ENCODE assay signal across 1 cellular context in the genomic region with DNA sequence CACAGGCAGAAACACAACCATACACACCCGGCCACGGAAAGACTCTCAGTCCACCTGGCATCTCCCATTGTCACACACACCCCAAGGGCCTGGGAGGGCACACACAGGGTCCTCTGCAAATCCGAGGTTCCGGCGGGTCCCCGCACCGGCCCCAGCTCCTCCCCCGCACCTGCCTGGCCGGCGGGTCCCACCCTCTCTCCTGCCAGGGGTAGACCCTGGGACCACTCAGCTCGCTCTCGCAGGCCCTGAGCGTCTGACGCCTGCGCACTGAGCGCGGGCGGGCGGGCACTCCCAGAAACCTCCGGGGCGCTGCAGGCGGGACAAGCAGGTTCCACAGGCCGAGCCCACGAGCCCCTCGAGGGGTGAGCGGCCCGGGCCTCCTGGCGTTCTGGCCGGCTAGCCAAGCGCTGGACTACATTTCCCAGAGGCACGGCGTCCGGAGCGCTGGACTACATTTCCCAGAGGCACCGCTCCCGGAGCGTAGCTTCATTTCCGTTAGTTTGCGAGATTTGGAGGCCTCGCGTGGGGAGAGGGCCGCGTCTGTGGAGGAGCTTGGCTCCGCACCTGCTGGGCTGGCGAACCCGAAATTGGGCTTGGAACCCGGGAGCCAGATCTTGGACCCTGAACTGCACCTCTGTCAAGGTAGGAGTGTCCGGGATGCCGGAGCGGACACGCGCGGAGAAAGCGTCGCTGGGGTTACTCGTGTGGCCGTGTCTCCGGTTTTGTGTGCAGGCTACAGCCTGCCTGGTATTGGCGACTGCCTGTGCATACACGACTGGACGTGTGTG.
A peak's percentile ranks its signal among the peaks of the same experiment; 100 is the strongest.
TF ChIP-seq lines count a peak whose summit lies in the region.

A gene (plus strand): TSS at position 505 of the 788 bp plus-strand sequence. CDS start 10,686 bp downstream, outside the sequence.

TF ChIP-seq in K562, 482 proteins besides CTCF, POLR2A, EP300 and RAD21 (continued from another document and continues in another):
- TF ChIP-seq ZNF561 (CRISPR knock-in tag; conservative IDR thresholded peaks at IDR 0.05) (no peak), HOXB6 (CRISPR knock-in tag; IDR thresholded peaks at IDR 0.05; ENCODE audit: borderline replicate concordance) (no peak), FOS (IDR thresholded peaks at IDR 0.05; ENCODE audit: extremely low read depth, insufficient read length) (no peak), ZNF184 (CRISPR knock-in tag; IDR thresholded peaks at IDR 0.05) (no peak), SOX6 (IDR thresholded peaks at IDR 0.05) (no peak), ZNF23 (CRISPR knock-in tag; IDR thresholded peaks at IDR 0.05) (no peak), ZNF274 (IDR thresholded peaks at IDR 0.05; ENCODE audit: borderline replicate concordance, low read depth, low read length) (no peak), CBX8 (IDR thresholded peaks at IDR 0.05; ENCODE audit: borderline replicate concordance, extremely low read depth, low read depth, low read length, poor library complexity, severe bottlenecking) (no peak), ZNF764 (CRISPR knock-in tag; IDR thresholded peaks at IDR 0.05; ENCODE audit: low read depth) (no peak), NONO (IDR thresholded peaks at IDR 0.05; ENCODE audit: low read depth in 2 of 2, low read length in 1 of 2) (no peak), TGIF2 (CRISPR knock-in tag; IDR thresholded peaks at IDR 0.05) (no peak), TRIM28 (IDR thresholded peaks at IDR 0.05) (no peak), CC2D1A (IDR thresholded peaks at IDR 0.05) (no peak), RHOXF2B (CRISPR knock-in tag; conservative IDR thresholded peaks at IDR 0.05) (no peak), ZNF695 (CRISPR knock-in tag; IDR thresholded peaks at IDR 0.05) (no peak), PTBP1 (IDR thresholded peaks at IDR 0.05; ENCODE audit: low read depth, low read length) (no peak), ZNF347 (CRISPR knock-in tag; IDR thresholded peaks at IDR 0.05; ENCODE audit: low read depth) (no peak), SAP30 (IDR thresholded peaks at IDR 0.05; ENCODE audit: borderline replicate concordance, insufficient read depth, low read depth, low read length, poor library complexity, severe bottlenecking) (peak; percentile 42), ZNF668 (CRISPR knock-in tag; IDR thresholded peaks at IDR 0.05) (no peak), ZEB2 (IDR thresholded peaks at IDR 0.05) (no peak), LCOR (CRISPR knock-in tag; IDR thresholded peaks at IDR 0.05) (0 out of 2 replicates have a peak, but pooled peaks have one; percentile 26), ZNF583 (CRISPR knock-in tag; IDR thresholded peaks at IDR 0.05) (no peak), COPS2 (conservative IDR thresholded peaks at IDR 0.05) (no peak), BRD9 (IDR thresholded peaks at IDR 0.05; ENCODE audit: low read depth, partially characterized antibody) (no peak), NCOA2 (IDR thresholded peaks at IDR 0.05; ENCODE audit: partially characterized antibody in 2 of 2) (no peak), ZNF717 (CRISPR knock-in tag; IDR thresholded peaks at IDR 0.05) (no peak), SAFB2 (IDR thresholded peaks at IDR 0.05; ENCODE audit: borderline replicate concordance, low read depth, low read length, severe bottlenecking) (no peak), ZNF124 (CRISPR knock-in tag; IDR thresholded peaks at IDR 0.05) (no peak), TAF9B (IDR thresholded peaks at IDR 0.05; ENCODE audit: partially characterized antibody) (no peak), ZNF778 (CRISPR knock-in tag; IDR thresholded peaks at IDR 0.05) (no peak), SMC3 (conservative IDR thresholded peaks at IDR 0.05; ENCODE audit: insufficient read depth, low read depth, low read length) (no peak), MTA1 (IDR thresholded peaks at IDR 0.05; ENCODE audit: borderline replicate concordance) (no peak), POLR2H (tag; IDR thresholded peaks at IDR 0.05; ENCODE audit: low read depth) (no peak), RFX1 (IDR thresholded peaks at IDR 0.05) (no peak)
- TF ChIP-seq, protein P1, sequence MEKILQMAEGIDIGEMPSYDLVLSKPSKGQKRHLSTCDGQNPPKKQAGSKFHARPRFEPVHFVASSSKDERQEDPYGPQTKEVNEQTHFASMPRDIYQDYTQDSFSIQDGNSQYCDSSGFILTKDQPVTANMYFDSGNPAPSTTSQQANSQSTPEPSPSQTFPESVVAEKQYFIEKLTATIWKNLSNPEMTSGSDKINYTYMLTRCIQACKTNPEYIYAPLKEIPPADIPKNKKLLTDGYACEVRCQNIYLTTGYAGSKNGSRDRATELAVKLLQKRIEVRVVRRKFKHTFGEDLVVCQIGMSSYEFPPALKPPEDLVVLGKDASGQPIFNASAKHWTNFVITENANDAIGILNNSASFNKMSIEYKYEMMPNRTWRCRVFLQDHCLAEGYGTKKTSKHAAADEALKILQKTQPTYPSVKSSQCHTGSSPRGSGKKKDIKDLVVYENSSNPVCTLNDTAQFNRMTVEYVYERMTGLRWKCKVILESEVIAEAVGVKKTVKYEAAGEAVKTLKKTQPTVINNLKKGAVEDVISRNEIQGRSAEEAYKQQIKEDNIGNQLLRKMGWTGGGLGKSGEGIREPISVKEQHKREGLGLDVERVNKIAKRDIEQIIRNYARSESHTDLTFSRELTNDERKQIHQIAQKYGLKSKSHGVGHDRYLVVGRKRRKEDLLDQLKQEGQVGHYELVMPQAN (IDR thresholded peaks at IDR 0.05; ENCODE audit: borderline replicate concordance) = no peak; the same call in 1 of the 2 replicates
- TF ChIP-seq, protein P2, sequence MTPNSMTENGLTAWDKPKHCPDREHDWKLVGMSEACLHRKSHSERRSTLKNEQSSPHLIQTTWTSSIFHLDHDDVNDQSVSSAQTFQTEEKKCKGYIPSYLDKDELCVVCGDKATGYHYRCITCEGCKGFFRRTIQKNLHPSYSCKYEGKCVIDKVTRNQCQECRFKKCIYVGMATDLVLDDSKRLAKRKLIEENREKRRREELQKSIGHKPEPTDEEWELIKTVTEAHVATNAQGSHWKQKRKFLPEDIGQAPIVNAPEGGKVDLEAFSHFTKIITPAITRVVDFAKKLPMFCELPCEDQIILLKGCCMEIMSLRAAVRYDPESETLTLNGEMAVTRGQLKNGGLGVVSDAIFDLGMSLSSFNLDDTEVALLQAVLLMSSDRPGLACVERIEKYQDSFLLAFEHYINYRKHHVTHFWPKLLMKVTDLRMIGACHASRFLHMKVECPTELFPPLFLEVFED (CRISPR knock-in tag; conservative IDR thresholded peaks at IDR 0.05) = no peak
- TF ChIP-seq, protein P3, sequence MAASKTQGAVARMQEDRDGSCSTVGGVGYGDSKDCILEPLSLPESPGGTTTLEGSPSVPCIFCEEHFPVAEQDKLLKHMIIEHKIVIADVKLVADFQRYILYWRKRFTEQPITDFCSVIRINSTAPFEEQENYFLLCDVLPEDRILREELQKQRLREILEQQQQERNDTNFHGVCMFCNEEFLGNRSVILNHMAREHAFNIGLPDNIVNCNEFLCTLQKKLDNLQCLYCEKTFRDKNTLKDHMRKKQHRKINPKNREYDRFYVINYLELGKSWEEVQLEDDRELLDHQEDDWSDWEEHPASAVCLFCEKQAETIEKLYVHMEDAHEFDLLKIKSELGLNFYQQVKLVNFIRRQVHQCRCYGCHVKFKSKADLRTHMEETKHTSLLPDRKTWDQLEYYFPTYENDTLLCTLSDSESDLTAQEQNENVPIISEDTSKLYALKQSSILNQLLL (CRISPR knock-in tag; IDR thresholded peaks at IDR 0.05; ENCODE audit: borderline replicate concordance) = no peak
- TF ChIP-seq, protein P4, sequence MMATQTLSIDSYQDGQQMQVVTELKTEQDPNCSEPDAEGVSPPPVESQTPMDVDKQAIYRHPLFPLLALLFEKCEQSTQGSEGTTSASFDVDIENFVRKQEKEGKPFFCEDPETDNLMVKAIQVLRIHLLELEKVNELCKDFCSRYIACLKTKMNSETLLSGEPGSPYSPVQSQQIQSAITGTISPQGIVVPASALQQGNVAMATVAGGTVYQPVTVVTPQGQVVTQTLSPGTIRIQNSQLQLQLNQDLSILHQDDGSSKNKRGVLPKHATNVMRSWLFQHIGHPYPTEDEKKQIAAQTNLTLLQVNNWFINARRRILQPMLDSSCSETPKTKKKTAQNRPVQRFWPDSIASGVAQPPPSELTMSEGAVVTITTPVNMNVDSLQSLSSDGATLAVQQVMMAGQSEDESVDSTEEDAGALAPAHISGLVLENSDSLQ (IDR thresholded peaks at IDR 0.05) = no peak
- TF ChIP-seq, protein P5, sequence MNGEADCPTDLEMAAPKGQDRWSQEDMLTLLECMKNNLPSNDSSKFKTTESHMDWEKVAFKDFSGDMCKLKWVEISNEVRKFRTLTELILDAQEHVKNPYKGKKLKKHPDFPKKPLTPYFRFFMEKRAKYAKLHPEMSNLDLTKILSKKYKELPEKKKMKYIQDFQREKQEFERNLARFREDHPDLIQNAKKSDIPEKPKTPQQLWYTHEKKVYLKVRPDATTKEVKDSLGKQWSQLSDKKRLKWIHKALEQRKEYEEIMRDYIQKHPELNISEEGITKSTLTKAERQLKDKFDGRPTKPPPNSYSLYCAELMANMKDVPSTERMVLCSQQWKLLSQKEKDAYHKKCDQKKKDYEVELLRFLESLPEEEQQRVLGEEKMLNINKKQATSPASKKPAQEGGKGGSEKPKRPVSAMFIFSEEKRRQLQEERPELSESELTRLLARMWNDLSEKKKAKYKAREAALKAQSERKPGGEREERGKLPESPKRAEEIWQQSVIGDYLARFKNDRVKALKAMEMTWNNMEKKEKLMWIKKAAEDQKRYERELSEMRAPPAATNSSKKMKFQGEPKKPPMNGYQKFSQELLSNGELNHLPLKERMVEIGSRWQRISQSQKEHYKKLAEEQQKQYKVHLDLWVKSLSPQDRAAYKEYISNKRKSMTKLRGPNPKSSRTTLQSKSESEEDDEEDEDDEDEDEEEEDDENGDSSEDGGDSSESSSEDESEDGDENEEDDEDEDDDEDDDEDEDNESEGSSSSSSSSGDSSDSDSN (IDR thresholded peaks at IDR 0.05; ENCODE audit: borderline replicate concordance in 1 of 2, low read depth in 2 of 2, low read length in 2 of 2) = peak in 1 of 2 experiments; percentile 85; a peak in 2 of 4 replicates
- TF ChIP-seq, protein P6, sequence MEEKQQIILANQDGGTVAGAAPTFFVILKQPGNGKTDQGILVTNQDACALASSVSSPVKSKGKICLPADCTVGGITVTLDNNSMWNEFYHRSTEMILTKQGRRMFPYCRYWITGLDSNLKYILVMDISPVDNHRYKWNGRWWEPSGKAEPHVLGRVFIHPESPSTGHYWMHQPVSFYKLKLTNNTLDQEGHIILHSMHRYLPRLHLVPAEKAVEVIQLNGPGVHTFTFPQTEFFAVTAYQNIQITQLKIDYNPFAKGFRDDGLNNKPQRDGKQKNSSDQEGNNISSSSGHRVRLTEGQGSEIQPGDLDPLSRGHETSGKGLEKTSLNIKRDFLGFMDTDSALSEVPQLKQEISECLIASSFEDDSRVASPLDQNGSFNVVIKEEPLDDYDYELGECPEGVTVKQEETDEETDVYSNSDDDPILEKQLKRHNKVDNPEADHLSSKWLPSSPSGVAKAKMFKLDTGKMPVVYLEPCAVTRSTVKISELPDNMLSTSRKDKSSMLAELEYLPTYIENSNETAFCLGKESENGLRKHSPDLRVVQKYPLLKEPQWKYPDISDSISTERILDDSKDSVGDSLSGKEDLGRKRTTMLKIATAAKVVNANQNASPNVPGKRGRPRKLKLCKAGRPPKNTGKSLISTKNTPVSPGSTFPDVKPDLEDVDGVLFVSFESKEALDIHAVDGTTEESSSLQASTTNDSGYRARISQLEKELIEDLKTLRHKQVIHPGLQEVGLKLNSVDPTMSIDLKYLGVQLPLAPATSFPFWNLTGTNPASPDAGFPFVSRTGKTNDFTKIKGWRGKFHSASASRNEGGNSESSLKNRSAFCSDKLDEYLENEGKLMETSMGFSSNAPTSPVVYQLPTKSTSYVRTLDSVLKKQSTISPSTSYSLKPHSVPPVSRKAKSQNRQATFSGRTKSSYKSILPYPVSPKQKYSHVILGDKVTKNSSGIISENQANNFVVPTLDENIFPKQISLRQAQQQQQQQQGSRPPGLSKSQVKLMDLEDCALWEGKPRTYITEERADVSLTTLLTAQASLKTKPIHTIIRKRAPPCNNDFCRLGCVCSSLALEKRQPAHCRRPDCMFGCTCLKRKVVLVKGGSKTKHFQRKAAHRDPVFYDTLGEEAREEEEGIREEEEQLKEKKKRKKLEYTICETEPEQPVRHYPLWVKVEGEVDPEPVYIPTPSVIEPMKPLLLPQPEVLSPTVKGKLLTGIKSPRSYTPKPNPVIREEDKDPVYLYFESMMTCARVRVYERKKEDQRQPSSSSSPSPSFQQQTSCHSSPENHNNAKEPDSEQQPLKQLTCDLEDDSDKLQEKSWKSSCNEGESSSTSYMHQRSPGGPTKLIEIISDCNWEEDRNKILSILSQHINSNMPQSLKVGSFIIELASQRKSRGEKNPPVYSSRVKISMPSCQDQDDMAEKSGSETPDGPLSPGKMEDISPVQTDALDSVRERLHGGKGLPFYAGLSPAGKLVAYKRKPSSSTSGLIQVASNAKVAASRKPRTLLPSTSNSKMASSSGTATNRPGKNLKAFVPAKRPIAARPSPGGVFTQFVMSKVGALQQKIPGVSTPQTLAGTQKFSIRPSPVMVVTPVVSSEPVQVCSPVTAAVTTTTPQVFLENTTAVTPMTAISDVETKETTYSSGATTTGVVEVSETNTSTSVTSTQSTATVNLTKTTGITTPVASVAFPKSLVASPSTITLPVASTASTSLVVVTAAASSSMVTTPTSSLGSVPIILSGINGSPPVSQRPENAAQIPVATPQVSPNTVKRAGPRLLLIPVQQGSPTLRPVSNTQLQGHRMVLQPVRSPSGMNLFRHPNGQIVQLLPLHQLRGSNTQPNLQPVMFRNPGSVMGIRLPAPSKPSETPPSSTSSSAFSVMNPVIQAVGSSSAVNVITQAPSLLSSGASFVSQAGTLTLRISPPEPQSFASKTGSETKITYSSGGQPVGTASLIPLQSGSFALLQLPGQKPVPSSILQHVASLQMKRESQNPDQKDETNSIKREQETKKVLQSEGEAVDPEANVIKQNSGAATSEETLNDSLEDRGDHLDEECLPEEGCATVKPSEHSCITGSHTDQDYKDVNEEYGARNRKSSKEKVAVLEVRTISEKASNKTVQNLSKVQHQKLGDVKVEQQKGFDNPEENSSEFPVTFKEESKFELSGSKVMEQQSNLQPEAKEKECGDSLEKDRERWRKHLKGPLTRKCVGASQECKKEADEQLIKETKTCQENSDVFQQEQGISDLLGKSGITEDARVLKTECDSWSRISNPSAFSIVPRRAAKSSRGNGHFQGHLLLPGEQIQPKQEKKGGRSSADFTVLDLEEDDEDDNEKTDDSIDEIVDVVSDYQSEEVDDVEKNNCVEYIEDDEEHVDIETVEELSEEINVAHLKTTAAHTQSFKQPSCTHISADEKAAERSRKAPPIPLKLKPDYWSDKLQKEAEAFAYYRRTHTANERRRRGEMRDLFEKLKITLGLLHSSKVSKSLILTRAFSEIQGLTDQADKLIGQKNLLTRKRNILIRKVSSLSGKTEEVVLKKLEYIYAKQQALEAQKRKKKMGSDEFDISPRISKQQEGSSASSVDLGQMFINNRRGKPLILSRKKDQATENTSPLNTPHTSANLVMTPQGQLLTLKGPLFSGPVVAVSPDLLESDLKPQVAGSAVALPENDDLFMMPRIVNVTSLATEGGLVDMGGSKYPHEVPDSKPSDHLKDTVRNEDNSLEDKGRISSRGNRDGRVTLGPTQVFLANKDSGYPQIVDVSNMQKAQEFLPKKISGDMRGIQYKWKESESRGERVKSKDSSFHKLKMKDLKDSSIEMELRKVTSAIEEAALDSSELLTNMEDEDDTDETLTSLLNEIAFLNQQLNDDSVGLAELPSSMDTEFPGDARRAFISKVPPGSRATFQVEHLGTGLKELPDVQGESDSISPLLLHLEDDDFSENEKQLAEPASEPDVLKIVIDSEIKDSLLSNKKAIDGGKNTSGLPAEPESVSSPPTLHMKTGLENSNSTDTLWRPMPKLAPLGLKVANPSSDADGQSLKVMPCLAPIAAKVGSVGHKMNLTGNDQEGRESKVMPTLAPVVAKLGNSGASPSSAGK (IDR thresholded peaks at IDR 0.05) = peak; percentile 87
- TF ChIP-seq, protein P7, sequence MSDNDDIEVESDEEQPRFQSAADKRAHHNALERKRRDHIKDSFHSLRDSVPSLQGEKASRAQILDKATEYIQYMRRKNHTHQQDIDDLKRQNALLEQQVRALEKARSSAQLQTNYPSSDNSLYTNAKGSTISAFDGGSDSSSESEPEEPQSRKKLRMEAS (CRISPR knock-in tag; IDR thresholded peaks at IDR 0.05) = no peak
